Comparison of ENCODE assay signal across 16 cellular contexts in genomic region chr9:133492061-133493021, GRCh38. TPM values are rescaled to one million over a fixed set of nuclear protein-coding genes. Genes with fewer than 3 reads are reported as not detected.
DNase-seq lines count a peak whose midpoint lies in the region; ATAC-seq and TF ChIP-seq lines count a peak whose summit lies in the region.
"Had no signal": no experiment of that assay in that cellular context is flagged by ENCODE, and none has a peak within 500 bp of the region (broad histone marks: within the 10 kb centered on the region; RNA-seq: fewer than 3 reads in every experiment).

No MANE protein-coding gene starts in this region.

- no peak for TF ChIP-seq CTCF in osteocyte (IDR thresholded peaks at IDR 0.05)

- ATAC-seq in HG02763 (IDR thresholded peaks at IDR 0.05; ENCODE audit: unreplicated experiment): no peak

- H3K27ac Mint-ChIP-seq in osteocyte (ENCODE audit: unreplicated experiment): peak overlapping the region; percentile 89
- no peak overlapping the region for H3K27ac Mint-ChIP-seq in activated CD4-positive, alpha-beta T cell treated with anti-CD3 and anti-CD28 coated beads, Interleukin-2, amount 10 ng/mL, durations not matched to agents 24 days and 14 days
- H3K27ac Mint-ChIP-seq: memory B cell, type B pancreatic cell had no signal

- no peaks in the 10 kb centered on the region for H3K36me3 Mint-ChIP-seq in osteocyte (ENCODE audit: unreplicated experiment)
- no peaks in the 10 kb centered on the region for H3K36me3 Mint-ChIP-seq in activated CD4-positive, alpha-beta T cell treated with anti-CD3 and anti-CD28 coated beads, Interleukin-2, amount 10 ng/mL, durations not matched to agents 24 days and 14 days (ENCODE audit: low read depth)
- H3K36me3 Mint-ChIP-seq: memory B cell, type B pancreatic cell had no signal

- intact Hi-C loops in activated CD4-positive, alpha-beta T cell treated with anti-CD3 and anti-CD28 coated beads, Interleukin-2, amount 10 ng/mL, durations not matched to agents 24 days and 14 days (cut with micrococcal nuclease): no loop called here

- peaks cover 6% of the 10 kb centered on the region for H3K27me3 Mint-ChIP-seq in osteocyte (ENCODE audit: unreplicated experiment)
- peaks cover 1% of the 10 kb centered on the region for H3K27me3 Mint-ChIP-seq in activated CD4-positive, alpha-beta T cell treated with anti-CD3 and anti-CD28 coated beads, Interleukin-2, amount 10 ng/mL, durations not matched to agents 24 days and 14 days

- H3K9me3 Mint-ChIP-seq in osteocyte (ENCODE audit: unreplicated experiment): no peaks in the 10 kb centered on the region
- no peaks in the 10 kb centered on the region for H3K9me3 Mint-ChIP-seq in activated CD4-positive, alpha-beta T cell treated with anti-CD3 and anti-CD28 coated beads, Interleukin-2, amount 10 ng/mL, durations not matched to agents 24 days and 14 days
- H3K9me3 Mint-ChIP-seq: memory B cell, type B pancreatic cell had no signal

- DNase-seq in Caki2 (ENCODE audit: low read depth): peak; percentile 16
- DNase-seq in RPMI7951 (ENCODE audit: low read depth): peak; percentile 92
- DNase-seq in fibroblast of peridontal ligament (ENCODE audit: extremely low read depth): peak; percentile 36
- no peak for DNase-seq in osteocyte (ENCODE audit: extremely low spot score, unreplicated experiment)
- no peak for DNase-seq in NCI-H2196 treated with DMSO at 0.1 percent for 48 hours (lab: John Stamatoyannopoulos, UW; ENCODE audit: unreplicated experiment)
- DNase-seq in EL: no peak
- no peak for DNase-seq in activated CD4-positive, alpha-beta T cell treated with anti-CD3 and anti-CD28 coated beads, Interleukin-2, amount 10 ng/mL, durations not matched to agents 24 days and 14 days
- DNase-seq: activated CD4-positive, alpha-beta T cell treated with anti-CD3 and anti-CD28 coated beads for 48 hours; activated gamma-delta T cell; C1 segment of cervical spinal cord; foreskin melanocyte had no signal

- peak overlapping the region; percentile 14 for H3K4me3 Mint-ChIP-seq in osteocyte (ENCODE audit: unreplicated experiment)
- no peak overlapping the region for H3K4me3 Mint-ChIP-seq in activated CD4-positive, alpha-beta T cell treated with anti-CD3 and anti-CD28 coated beads, Interleukin-2, amount 10 ng/mL, durations not matched to agents 24 days and 14 days
- H3K4me3 Mint-ChIP-seq: memory B cell, type B pancreatic cell had no signal

- in situ Hi-C loops in Caki2 (cut with HindIII; ENCODE audit: low pct_unique_long_range_greater_than_20kb, low sequenced_read_pairs): no loop called here

- peaks cover 47% of the 10 kb centered on the region for H3K4me1 Mint-ChIP-seq in osteocyte (ENCODE audit: unreplicated experiment)
- H3K4me1 Mint-ChIP-seq in activated CD4-positive, alpha-beta T cell treated with anti-CD3 and anti-CD28 coated beads, Interleukin-2, amount 10 ng/mL, durations not matched to agents 24 days and 14 days: no peaks in the 10 kb centered on the region
- H3K4me1 Mint-ChIP-seq: memory B cell had no signal

RNA-seq across cellular contexts. Expression of gene SLC2A6, which starts 13.4 kb away (rescaled TPM):
- 19.6 and 19.7 TPM in 2 replicates for total RNA-seq in Caki2 (2014; rRNA removed; shearing (Covaris generic); ENCODE audit: low replicate concordance)
- total RNA-seq in RPMI7951 (2014; rRNA removed; shearing (Covaris generic)): 15.4 and 23.7 TPM in 2 replicates
- 8.0 and 8.4 TPM in 2 replicates for total RNA-seq in osteocyte
- total RNA-seq in activated CD4-positive, alpha-beta T cell treated with anti-CD3 and anti-CD28 coated beads, Interleukin-2, amount 10 ng/mL, durations not matched to agents 24 days and 14 days: 3.2 and 4.0 TPM in 2 replicates

RNA-seq across cellular contexts. Expression of gene MYMK, which starts 32.4 kb away (rescaled TPM):
- not detected in 2 replicates for total RNA-seq in Caki2 (2014; rRNA removed; shearing (Covaris generic); ENCODE audit: low replicate concordance)
- not detected in 2 replicates for total RNA-seq in RPMI7951 (2014; rRNA removed; shearing (Covaris generic))
- total RNA-seq in osteocyte: not detected in 2 replicates
- total RNA-seq in activated CD4-positive, alpha-beta T cell treated with anti-CD3 and anti-CD28 coated beads, Interleukin-2, amount 10 ng/mL, durations not matched to agents 24 days and 14 days: not detected in 2 replicates
- total RNA-seq: cerebellum, NCI-H460 had no signal

RNA-seq across cellular contexts. Expression of gene CACFD1, which starts 32.6 kb away (rescaled TPM):
- 10.7 and 13.2 TPM in 2 replicates for total RNA-seq in Caki2 (2014; rRNA removed; shearing (Covaris generic); ENCODE audit: low replicate concordance)
- total RNA-seq in RPMI7951 (2014; rRNA removed; shearing (Covaris generic)): 2.4 TPM in 2 replicates
- 28.9 and 29.3 TPM in 2 replicates for total RNA-seq in osteocyte
- total RNA-seq in activated CD4-positive, alpha-beta T cell treated with anti-CD3 and anti-CD28 coated beads, Interleukin-2, amount 10 ng/mL, durations not matched to agents 24 days and 14 days: 0.40 and 0.70 TPM in 2 replicates

RNA-seq across cellular contexts. Expression of gene ADAMTSL2, which starts 42.2 kb away (rescaled TPM):
- not detected in 2 replicates for total RNA-seq in Caki2 (2014; rRNA removed; shearing (Covaris generic); ENCODE audit: low replicate concordance)
- 6.6 and 9.7 TPM in 2 replicates for total RNA-seq in RPMI7951 (2014; rRNA removed; shearing (Covaris generic))
- 0.10 and 0.11 TPM in 2 replicates for total RNA-seq in osteocyte
- not detected in 2 replicates for total RNA-seq in activated CD4-positive, alpha-beta T cell treated with anti-CD3 and anti-CD28 coated beads, Interleukin-2, amount 10 ng/mL, durations not matched to agents 24 days and 14 days
- total RNA-seq: NCI-H460 had no signal

Comparison
In these comparisons a context has a peak if more than half of its experiments do, and no peak if none do; other contexts are left out.
1. DNase-seq: peak in Caki2 (single experiment), RPMI7951 (single experiment) and fibroblast of peridontal ligament (single experiment); none in osteocyte (single experiment), NCI-H2196 treated with DMSO at 0.1 percent for 48 hours (single experiment), EL (single experiment) and activated CD4-positive, alpha-beta T cell treated with anti-CD3 and anti-CD28 coated beads, Interleukin-2, amount 10 ng/mL, durations not matched to agents 24 days and 14 days (single experiment).